23 cellular contexts compared by ENCODE assay signal in the genomic region with DNA sequence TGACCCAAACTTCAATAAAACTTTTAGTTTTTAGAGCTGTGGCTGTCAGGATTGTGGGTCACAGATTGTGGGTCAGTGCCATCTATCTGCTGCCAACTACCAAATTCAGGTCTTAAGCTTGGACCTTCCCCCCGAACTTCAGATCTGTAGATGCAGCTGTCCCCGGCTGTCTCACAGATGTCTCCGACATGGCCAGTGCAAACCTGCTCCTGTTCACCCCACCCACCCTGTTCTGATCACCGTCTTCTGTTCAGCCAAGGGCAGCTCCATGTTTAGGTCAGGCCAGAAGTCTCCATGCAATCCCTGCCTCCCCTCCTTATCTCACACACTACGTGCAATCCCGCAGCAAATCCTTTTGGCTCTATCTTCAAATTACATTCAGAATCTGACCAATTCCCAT.
"Had no signal": no experiment of that assay in that cellular context is flagged by ENCODE, and none has a peak within 500 bp of the region (broad histone marks: within the 10 kb centered on the region; RNA-seq: fewer than 3 reads in every experiment).

No MANE protein-coding gene starts in this region.

- DNase-seq: activated CD4-positive, alpha-beta memory T cell treated with anti-CD3 and anti-CD28 coated beads for 36 hours; activated CD4-positive, alpha-beta T cell treated with anti-CD3 and anti-CD28 coated beads for 48 hours; activated CD4-positive, CD25-positive, alpha-beta regulatory T cell; activated naive CD4-positive, alpha-beta T cell treated with Interleukin-2 at 50 U/mL for 16 hours; activated naive CD8-positive, alpha-beta T cell treated with anti-CD3 and anti-CD28 coated beads for 36 hours; activated T-cell treated with anti-CD3 and anti-CD28 coated beads, Interleukin-2, amount 50 U/mL, for 48 hours; colonic mucosa; effector memory CD8-positive, alpha-beta T cell; esophagus squamous epithelium; lower lobe of right lung; mesendoderm; right lobe of liver; stimulated activated CD4-positive, alpha-beta T cell treated with anti-CD3 and anti-CD28 coated beads, Interleukin-2, amount 100 ng/mL, for 48 hours; stimulated activated naive CD8-positive, alpha-beta T cell treated with anti-CD3 and anti-CD28 coated beads, Interleukin-15, Interleukin-2, amounts not matched to agents 100 U/mL and 50 U/mL, for 24 hours; T-helper 17 cell; upper lobe of right lung had no signal

- H3K27ac ChIP-seq: colonic mucosa, esophagus squamous epithelium, lower lobe of right lung, psoas muscle, right lobe of liver, thyroid gland, upper lobe of right lung had no signal

- ATAC-seq: effector memory CD8-positive, alpha-beta T cell; lower lobe of right lung; natural killer cell treated with Interleukin-12 subunit alpha and Interleukin-12 subunit beta and Interleukin-15 and Interleukin-18, amount 100 ng/mL, for 72 hours; right lobe of liver; stimulated activated naive CD8-positive, alpha-beta T cell treated with anti-CD3 and anti-CD28 coated beads, Interleukin-15, Interleukin-2, amounts not matched to agents 100 U/mL and 50 U/mL, for 24 hours; T-helper 17 cell; upper lobe of right lung had no signal

- H3K27me3 ChIP-seq: breast epithelium, colonic mucosa, dorsolateral prefrontal cortex, esophagus squamous epithelium, gastroesophageal sphincter, heart right ventricle, right lobe of liver, thyroid gland, upper lobe of right lung had no signal

- H3K9me3 ChIP-seq: colonic mucosa, thyroid gland had no signal

- H3K4me3 ChIP-seq: breast epithelium, colonic mucosa, esophagus squamous epithelium, gastroesophageal sphincter, heart right ventricle, lower lobe of right lung, psoas muscle, right lobe of liver, thyroid gland, upper lobe of right lung had no signal

- H3K4me1 ChIP-seq: colonic mucosa had no signal

- H3K36me3 ChIP-seq: breast epithelium, colonic mucosa, esophagus squamous epithelium, gastroesophageal sphincter, heart right ventricle, lower lobe of right lung, right lobe of liver, thyroid gland, upper lobe of right lung had no signal
